In genomic region chr10:96532523-96532922, GRCh38 we compare ENCODE assay signal across 23 cellular contexts. TPM values are rescaled to one million over a fixed set of nuclear protein-coding genes. Genes with fewer than 3 reads are reported as not detected.
DNase-seq lines count a peak whose midpoint lies in the region; ATAC-seq and TF ChIP-seq lines count a peak whose summit lies in the region.
"Had no signal": no experiment of that assay in that cellular context is flagged by ENCODE, and none has a peak within 500 bp of the region (broad histone marks: within the 10 kb centered on the region; RNA-seq: fewer than 3 reads in every experiment).

No MANE protein-coding gene starts in this region.

- H3K9me3 ChIP-seq in PC-3 (ENCODE audit: low read length) = no peaks in the 10 kb centered on the region
- H3K9me3 ChIP-seq: transverse colon had no signal

- intact Hi-C loops in PC-3 (cut with micrococcal nuclease) = no loop called here

- H3K4me1 Mint-ChIP-seq in HFFc6 (ENCODE audit: low read depth) = peaks cover 36% of the 10 kb centered on the region
- H3K4me1 Mint-ChIP-seq: stimulated activated naive CD8-positive, alpha-beta T cell treated with anti-CD3 and anti-CD28 coated beads, Interleukin-15, amount 100 ng/mL, for 72 hours had no signal

- no peak overlapping the region for H3K27ac ChIP-seq in PC-3 (ENCODE audit: low read length)
- H3K27ac ChIP-seq: skin epidermis, transverse colon had no signal

- H3K4me1 ChIP-seq in PC-3 (ENCODE audit: insufficient read depth, low read length) = peaks cover 17% of the 10 kb centered on the region

- POLR2A ChIA-PET in PC-3 (lab: Charles Lee; ENCODE audit: unreplicated experiment) = no interaction called here

- peaks cover 8% of the 10 kb centered on the region; the same call in 1 of the 2 replicates for H3K36me3 ChIP-seq in PC-3 (ENCODE audit: low read depth, low read length)

- H3K36me3 Mint-ChIP-seq in HFFc6 (ENCODE audit: low read depth) = peaks cover 21% of the 10 kb centered on the region

- TF ChIP-seq CTCF in HFFc6 (IDR thresholded peaks at IDR 0.05) = no peak
- no peak for TF ChIP-seq CTCF in PC-3 (conservative IDR thresholded peaks at IDR 0.05; ENCODE audit: low read depth, low read length)
- TF ChIP-seq CTCF in fibroblast of pulmonary artery (IDR thresholded peaks at IDR 0.05; ENCODE audit: low read length, missing control alignments) = no peak

- no peaks in the 10 kb centered on the region for H3K27me3 ChIP-seq in PC-3 (ENCODE audit: low read length)
- H3K27me3 ChIP-seq: transverse colon had no signal

- H3K4me3 Mint-ChIP-seq in HFFc6 = no peak overlapping the region
- H3K4me3 Mint-ChIP-seq: activated naive CD4-positive, alpha-beta T cell treated with anti-CD3 and anti-CD28 coated beads for 36 hours; activated T-cell treated with anti-CD3 and anti-CD28 coated beads, Interleukin-2, amount 50 U/mL, for 24 hours; CD4-positive, alpha-beta T cell; stimulated activated naive CD8-positive, alpha-beta T cell treated with anti-CD3 and anti-CD28 coated beads, Interleukin-15, amount 100 ng/mL, for 72 hours; T-helper 2 cell treated with Interferon-gamma antibody and Interleukin-4, amounts not matched to agents 5 μg/mL and 100 μg/mL, for 36 hours had no signal

- no peak overlapping the region for H3K9ac ChIP-seq in PC-3 (ENCODE audit: low read length)

- H3K27me3 Mint-ChIP-seq in HFFc6 (ENCODE audit: insufficient read depth) = no peaks in the 10 kb centered on the region
- H3K27me3 Mint-ChIP-seq: activated T-cell treated with anti-CD3 and anti-CD28 coated beads, Interleukin-2, amount 50 U/mL, for 24 hours; CD4-positive, alpha-beta T cell; stimulated activated naive CD8-positive, alpha-beta T cell treated with anti-CD3 and anti-CD28 coated beads, Interleukin-15, amount 100 ng/mL, for 72 hours had no signal

- H3K79me2 ChIP-seq in PC-3 (ENCODE audit: low read length) = no peaks in the 10 kb centered on the region

- peak; percentile 82 for ATAC-seq in PC-3
- ATAC-seq in HG03039 (IDR thresholded peaks at IDR 0.05; ENCODE audit: unreplicated experiment) = no peak
- no peak for ATAC-seq in GM21717 (IDR thresholded peaks at IDR 0.05; ENCODE audit: unreplicated experiment)
- ATAC-seq: activated CD4-positive, CD25-positive, alpha-beta regulatory T cell treated with anti-CD3 and anti-CD28 coated beads, Interleukin-2, amount 50 U/mL, for 24 hours; stimulated activated naive CD8-positive, alpha-beta T cell treated with anti-CD3 and anti-CD28 coated beads, Interleukin-15, amount 100 ng/mL, for 72 hours had no signal

- no peaks in the 10 kb centered on the region for H3K9me2 ChIP-seq in PC-3 (replicated peaks; ENCODE audit: low read length)

- H3K4me2 ChIP-seq in PC-3 (ENCODE audit: low read length) = 0 out of 2 replicates have a peak overlapping the region, but pooled peaks have one; percentile 13

- no peaks in the 10 kb centered on the region for H3F3A ChIP-seq in PC-3 (ENCODE audit: low read length, unreplicated experiment)

- no peaks in the 10 kb centered on the region for H3K9me3 Mint-ChIP-seq in HFFc6
- H3K9me3 Mint-ChIP-seq: activated naive CD4-positive, alpha-beta T cell treated with anti-CD3 and anti-CD28 coated beads for 36 hours; activated T-cell treated with anti-CD3 and anti-CD28 coated beads, Interleukin-2, amount 50 U/mL, for 24 hours; CD4-positive, alpha-beta T cell; stimulated activated naive CD8-positive, alpha-beta T cell treated with anti-CD3 and anti-CD28 coated beads, Interleukin-15, amount 100 ng/mL, for 72 hours; T-helper 2 cell treated with Interferon-gamma antibody and Interleukin-4, amounts not matched to agents 5 μg/mL and 100 μg/mL, for 36 hours had no signal

- no peak overlapping the region for H3K4me3 ChIP-seq in PC-3 (ENCODE audit: low read length)
- no peak overlapping the region for H3K4me3 ChIP-seq in fibroblast of pulmonary artery (replicated peaks; ENCODE audit: low read depth, low read length)
- H3K4me3 ChIP-seq: skin epidermis, transverse colon had no signal

- DNase-seq in A172 (ENCODE audit: low spot score) (peak; percentile 9), HFFc6 (peak; percentile 37), PC-3 (peak; percentile 84), fibroblast of pulmonary artery (ENCODE audit: low read depth) (peak; percentile 25), NCI-H187 (lab: John Stamatoyannopoulos, UW) (no peak), HK-2 (ENCODE audit: unreplicated experiment) (no peak)
- DNase-seq: activated naive CD4-positive, alpha-beta T cell treated with anti-CD3 and anti-CD28 coated beads for 36 hours; activated T-cell treated with anti-CD3 and anti-CD28 coated beads, Interleukin-2, amount 50 U/mL, for 24 hours; aorta; CD4-positive, alpha-beta T cell; DMS53; effector memory CD4-positive, alpha-beta T cell; GOT3; NCI-H1436 treated with DMSO at 0.1 percent for 48 hours; NK-92 treated with Interleukin-12 subunit alpha and Interleukin-12 subunit beta, amount 100 ng/mL, for 24 hours; stimulated activated CD4-positive, alpha-beta T cell treated with anti-CD3 and anti-CD28 coated beads, Interleukin-2, amount 100 ng/mL, for 48 hours; stimulated activated naive CD8-positive, alpha-beta T cell treated with anti-CD3 and anti-CD28 coated beads, Interleukin-15, amount 100 ng/mL, for 72 hours; transverse colon had no signal

- no peak overlapping the region for H2AFZ ChIP-seq in PC-3 (ENCODE audit: low read length)

- H4K20me1 ChIP-seq in PC-3 (ENCODE audit: low read length) = peaks cover 14% of the 10 kb centered on the region; the same call in 1 of the 2 replicates

- CTCF ChIA-PET in PC-3 (lab: Charles Lee) = interaction anchor here (0.5 kb wide), 1 partner anchor 18 kb away, joined by 3 read pairs; no protein-coding TSS in a partner anchor

- no peak overlapping the region for H3K27ac Mint-ChIP-seq in HFFc6
- H3K27ac Mint-ChIP-seq: activated naive CD4-positive, alpha-beta T cell treated with anti-CD3 and anti-CD28 coated beads for 36 hours; activated T-cell treated with anti-CD3 and anti-CD28 coated beads, Interleukin-2, amount 50 U/mL, for 24 hours; CD4-positive, alpha-beta T cell; stimulated activated naive CD8-positive, alpha-beta T cell treated with anti-CD3 and anti-CD28 coated beads, Interleukin-15, amount 100 ng/mL, for 72 hours; T-helper 2 cell treated with Interferon-gamma antibody and Interleukin-4, amounts not matched to agents 5 μg/mL and 100 μg/mL, for 36 hours had no signal

- BruUV-seq in PC-3 (replicated peaks; lab: Mats Ljungman, UMichigan) = no TSS peak

RNA-seq across cellular contexts. Expression of gene TLL2, which starts 18.8 kb away (rescaled TPM):
- 0.12 and 0.38 TPM in 2 replicates for total RNA-seq in A172 (2014; rRNA removed; shearing (Covaris generic))
- under 1 TPM; 0.08 to 0.45 (median 0.24) TPM for total RNA-seq in HFFc6 (2021; fragmentation: NEBNext Ultra II Directional; extraction: Animal tissue kit (Norgen Biotek cat#: 25700))
- 0.18 TPM in 1 of 2 replicates, not detected in the other for total RNA-seq in PC-3 (2014; rRNA removed)
- total RNA-seq: CD4-positive, alpha-beta T cell had no signal

RNA-seq across cellular contexts. Expression of gene TM9SF3, which starts 54.3 kb away (rescaled TPM):
- total RNA-seq in A172 (2014; rRNA removed; shearing (Covaris generic)) = 144 and 146 TPM in 2 replicates
- 100 to 1,000 TPM; 195 to 235 (median 208) TPM for total RNA-seq in HFFc6 (2021; fragmentation: NEBNext Ultra II Directional; extraction: Animal tissue kit (Norgen Biotek cat#: 25700))
- 39.2 and 47.0 TPM in 2 replicates for total RNA-seq in PC-3 (2014; rRNA removed)

Comparison
In these comparisons a context has a peak if more than half of its experiments do, and no peak if none do; other contexts are left out.
1. DNase-seq: peak in A172 (single experiment), HFFc6 (single experiment), PC-3 (single experiment) and fibroblast of pulmonary artery (single experiment); none in NCI-H187 (0 of 2) and HK-2 (single experiment).